8 cellular contexts compared by ENCODE assay signal in the genomic region with DNA sequence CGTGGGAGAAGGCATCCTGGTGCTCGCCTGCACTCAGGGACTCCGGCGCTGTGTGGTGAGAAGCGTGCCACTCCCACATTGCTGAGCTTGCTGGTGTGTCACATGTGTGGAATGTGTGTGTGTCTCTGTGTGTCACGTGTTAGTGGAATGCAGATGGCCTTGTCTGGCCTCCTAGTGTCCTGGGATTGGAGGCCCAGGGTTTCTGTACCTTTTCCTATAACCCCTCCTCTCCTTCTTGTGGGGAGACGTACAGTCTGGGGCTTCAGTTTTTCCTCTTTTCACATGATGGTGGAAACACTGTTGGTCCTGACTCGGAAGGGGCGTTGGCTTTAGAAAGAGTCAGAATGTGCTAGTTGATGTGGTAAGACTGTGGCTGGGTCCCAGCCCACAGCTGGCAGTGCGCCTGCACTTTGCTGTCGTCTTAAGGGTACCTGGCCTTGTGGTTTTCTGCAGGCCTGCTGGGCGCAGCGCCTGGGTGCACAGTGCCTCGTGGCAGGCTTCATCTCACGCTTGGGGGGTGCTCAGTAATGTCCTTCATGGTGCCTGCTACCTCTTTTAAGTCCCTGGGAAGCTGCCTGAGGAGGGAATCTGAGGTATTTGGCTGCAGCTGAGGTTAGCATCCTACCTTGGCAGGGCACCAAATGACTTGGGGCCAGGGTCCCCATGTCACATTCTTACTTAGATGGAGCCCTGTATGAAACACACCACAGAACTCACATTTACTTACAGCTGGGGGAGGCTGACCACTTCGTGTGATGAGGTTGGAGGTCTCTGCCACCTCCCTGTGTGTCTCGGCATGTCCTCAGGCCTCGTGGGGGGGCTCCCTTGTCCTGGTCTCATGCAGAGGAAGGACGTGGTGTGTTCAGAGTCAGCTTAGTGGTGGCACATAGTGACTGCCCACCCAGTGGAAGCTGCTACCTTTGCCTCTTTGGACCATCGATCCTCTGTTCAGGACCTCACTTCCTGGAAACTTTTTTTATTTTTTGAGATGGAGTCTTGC.
DNase-seq lines count a peak whose midpoint lies in the region; ATAC-seq and TF ChIP-seq lines count a peak whose summit lies in the region.

No MANE protein-coding gene starts in this region.

- no peak overlapping the region for H3K9ac ChIP-seq in neural progenitor cell

- H2AFZ ChIP-seq in neural progenitor cell (replicated peaks) = no peak overlapping the region

- peak overlapping the region; percentile 72 to 91 (median 84) for H3K4me3 Mint-ChIP-seq in naive thymus-derived CD8-positive, alpha-beta T cell
- H3K4me3 Mint-ChIP-seq in neural progenitor cell = no peak overlapping the region

- no peaks in the 10 kb centered on the region for H3K79me2 ChIP-seq in neural progenitor cell (ENCODE audit: low read depth)

- DNase-seq in activated CD4-positive, alpha-beta T cell treated with anti-CD3 and anti-CD28 coated beads, Interleukin-2, amount 50 U/mL, for 1 hour = peak; percentile 84
- peak; percentile 76 for DNase-seq in effector CD4-positive, alpha-beta T cell
- peak; percentile 57 to 96 (median 90) for DNase-seq in naive thymus-derived CD8-positive, alpha-beta T cell
- DNase-seq in testis (peak; percentile 77), neural progenitor cell (ENCODE audit: low spot score) (no peak)

- intact Hi-C loops in testis (cut with DNase I; ENCODE audit: low total_unique reads) = loop anchor here (5.0 kb wide), 1 partner anchor 72 kb away; a partner anchor contains a TSS

- peaks cover 12% of the 10 kb centered on the region for H4K20me1 ChIP-seq in neural progenitor cell (ENCODE audit: low read depth)

- no peaks in the 10 kb centered on the region for H3F3A ChIP-seq in neural progenitor cell (ENCODE audit: low read depth)

- H3K36me3 ChIP-seq in testis (ENCODE audit: low read depth, missing control alignments) (no peaks in the 10 kb centered on the region), neural progenitor cell (no peaks in the 10 kb centered on the region)

- peaks cover 41 to 92% (median 86%) of the 10 kb centered on the region in 4 donors for H3K4me1 Mint-ChIP-seq in naive thymus-derived CD8-positive, alpha-beta T cell
- no peaks in the 10 kb centered on the region for H3K4me1 Mint-ChIP-seq in neural progenitor cell

- TF ChIP-seq CTCF in testis (IDR thresholded peaks at IDR 0.05) (no peak), neural progenitor cell (IDR thresholded peaks at IDR 0.05) (no peak)

- H3K4me1 ChIP-seq in testis (peaks cover 19% of the 10 kb centered on the region), neural progenitor cell (no peaks in the 10 kb centered on the region)

- ATAC-seq in HG02798 (IDR thresholded peaks at IDR 0.05; ENCODE audit: poor library complexity, unreplicated experiment) (peak; percentile 47), HG03097 (IDR thresholded peaks at IDR 0.05; ENCODE audit: low FRiP score, unreplicated experiment) (no peak), HG03139 (IDR thresholded peaks at IDR 0.05; ENCODE audit: unreplicated experiment) (no peak)
- ATAC-seq in naive thymus-derived CD8-positive, alpha-beta T cell = peak; percentile 72 to 80

- no peaks in the 10 kb centered on the region for H3K9me3 Mint-ChIP-seq in naive thymus-derived CD8-positive, alpha-beta T cell
- H3K9me3 Mint-ChIP-seq in neural progenitor cell = no peaks in the 10 kb centered on the region

- no peak for TF ChIP-seq POLR2A in testis (IDR thresholded peaks at IDR 0.05)

- H3K36me3 Mint-ChIP-seq in naive thymus-derived CD8-positive, alpha-beta T cell = peaks cover 8 to 83% (median 43%) of the 10 kb centered on the region in 3 donors
- H3K36me3 Mint-ChIP-seq in neural progenitor cell = peaks cover 22% of the 10 kb centered on the region

- H3K27me3 ChIP-seq in testis = no peaks in the 10 kb centered on the region
- no peaks in the 10 kb centered on the region for H3K27me3 ChIP-seq in neural progenitor cell

- H3K27ac ChIP-seq in testis = no peak overlapping the region
- H3K27ac ChIP-seq in neural progenitor cell = no peak overlapping the region

- H3K27ac Mint-ChIP-seq in naive thymus-derived CD8-positive, alpha-beta T cell = peak overlapping the region; percentile 92 to 99 (median 97)
- no peak overlapping the region for H3K27ac Mint-ChIP-seq in neural progenitor cell

- H3K4me2 ChIP-seq in neural progenitor cell = no peak overlapping the region

- POLR2A ChIA-PET in naive thymus-derived CD8-positive, alpha-beta T cell (lab: Charles Lee) = interaction anchor here (1.2 to 16.8 kb wide), 10 partner anchors 12 to 134 kb away, joined by 3 to 796 read pairs (median 14); a partner anchor contains a TSS

- H3K9me3 ChIP-seq in testis (no peaks in the 10 kb centered on the region), neural progenitor cell (ENCODE audit: low read depth) (no peaks in the 10 kb centered on the region)

- WGBS in testis, 2 donors = 51 to 65% methylated on average over 11 to 20 of the region's 20 CpGs

- no peaks in the 10 kb centered on the region for H3K27me3 Mint-ChIP-seq in naive thymus-derived CD8-positive, alpha-beta T cell
- H3K27me3 Mint-ChIP-seq in neural progenitor cell (ENCODE audit: insufficient read depth, low read depth) = peaks cover 2% of the 10 kb centered on the region

- no peak overlapping the region for H3K4me3 ChIP-seq in testis
- H3K4me3 ChIP-seq in neural progenitor cell = no peak overlapping the region

Comparison
In these comparisons a context has a peak if more than half of its experiments do, and no peak if none do; other contexts are left out.
1. ATAC-seq: peak in HG02798 (single experiment) and naive thymus-derived CD8-positive, alpha-beta T cell (2 of 2); none in HG03097 (single experiment) and HG03139 (single experiment).